Comparison of ENCODE assay signal across 9 cellular contexts in the genomic region with DNA sequence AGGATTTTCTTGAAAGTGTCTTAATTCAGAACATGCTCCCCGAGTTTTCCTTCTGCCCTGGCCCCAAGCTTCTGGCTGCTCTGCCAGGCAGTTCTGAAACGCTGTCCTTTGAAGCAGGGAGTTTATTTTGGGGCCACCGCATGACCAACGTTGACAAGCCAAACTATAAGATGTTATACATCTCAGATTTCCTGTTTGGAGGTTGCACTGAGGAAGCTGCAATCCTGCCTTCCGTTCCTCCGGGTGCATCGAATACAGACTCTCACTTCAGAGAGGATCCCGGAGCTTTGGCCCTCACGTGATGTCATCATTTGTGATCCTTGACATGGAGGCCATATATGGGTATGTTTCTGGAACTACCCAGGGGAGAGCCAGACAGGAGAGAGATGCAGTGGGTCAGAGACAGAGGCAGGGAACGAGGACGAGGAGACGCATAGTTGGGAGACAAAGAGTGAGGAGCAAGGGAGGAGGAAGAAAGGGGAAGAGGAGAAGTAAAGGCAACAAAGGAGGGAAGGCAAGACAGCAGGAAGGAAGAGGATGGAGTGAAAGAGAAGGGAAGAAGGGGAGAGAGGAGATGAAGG. TPM values are rescaled to one million over a fixed set of nuclear protein-coding genes. Genes with fewer than 3 reads are reported as not detected.
A peak's percentile ranks its signal among the peaks of the same experiment; 100 is the strongest.
DNase-seq lines count a peak whose midpoint lies in the region; ATAC-seq, FAIRE-seq and TF ChIP-seq lines count a peak whose summit lies in the region.
"Had no signal": no experiment of that assay in that cellular context is flagged by ENCODE, and none has a peak within 500 bp of the region (broad histone marks: within the 10 kb centered on the region; RNA-seq: fewer than 3 reads in every experiment).

A gene with protein sequence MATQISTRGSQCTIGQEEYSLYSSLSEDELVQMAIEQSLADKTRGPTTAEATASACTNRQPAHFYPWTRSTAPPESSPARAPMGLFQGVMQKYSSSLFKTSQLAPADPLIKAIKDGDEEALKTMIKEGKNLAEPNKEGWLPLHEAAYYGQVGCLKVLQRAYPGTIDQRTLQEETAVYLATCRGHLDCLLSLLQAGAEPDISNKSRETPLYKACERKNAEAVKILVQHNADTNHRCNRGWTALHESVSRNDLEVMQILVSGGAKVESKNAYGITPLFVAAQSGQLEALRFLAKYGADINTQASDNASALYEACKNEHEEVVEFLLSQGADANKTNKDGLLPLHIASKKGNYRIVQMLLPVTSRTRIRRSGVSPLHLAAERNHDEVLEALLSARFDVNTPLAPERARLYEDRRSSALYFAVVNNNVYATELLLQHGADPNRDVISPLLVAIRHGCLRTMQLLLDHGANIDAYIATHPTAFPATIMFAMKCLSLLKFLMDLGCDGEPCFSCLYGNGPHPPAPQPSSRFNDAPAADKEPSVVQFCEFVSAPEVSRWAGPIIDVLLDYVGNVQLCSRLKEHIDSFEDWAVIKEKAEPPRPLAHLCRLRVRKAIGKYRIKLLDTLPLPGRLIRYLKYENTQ (minus strand): TSS at position 94 of the 581 bp plus-strand sequence. CDS start 12,031 bp downstream, outside the sequence.

- no peak; a peak in 1 of 4 replicates for TF ChIP-seq EP300 in GM12878 (IDR thresholded peaks at IDR 0.05; ENCODE audit: borderline replicate concordance in 1 of 2, control insufficient read depth in 1 of 2, low read depth in 2 of 2, low read length in 2 of 2)

- peak within 1 kb of the TSS; percentile 16 for H2AFZ ChIP-seq in GM12878 (ENCODE audit: control insufficient read depth, low read depth, low read length)

- no peaks in the 10 kb centered on the region for H3K27me3 ChIP-seq in GM12878 (replicated peaks in 1 of 2; ENCODE audit: control insufficient read depth in 2 of 2, insufficient read depth in 2 of 2, low read length in 1 of 2)
- H3K27me3 ChIP-seq in prostate gland (replicated peaks; ENCODE audit: insufficient read depth) = no peaks in the 10 kb centered on the region

- H3K36me3 Mint-ChIP-seq in activated T-cell treated with anti-CD3 and anti-CD28 coated beads, Interleukin-2, amount 50 U/mL, for 24 hours (ENCODE audit: low read depth) = peaks cover 42% of the 10 kb centered on the region

- ATAC-seq in HG03135 (IDR thresholded peaks at IDR 0.05; ENCODE audit: unreplicated experiment) (peak; percentile 3), GM12878 (peak; percentile 45)

- H3K9ac ChIP-seq in GM12878 (ENCODE audit: control insufficient read depth, insufficient read depth, low read length) = peak within 1 kb of the TSS; percentile 79

- H3K79me2 ChIP-seq in GM12878 (ENCODE audit: control insufficient read depth, insufficient read depth, low read length) = no peaks in the 10 kb centered on the region

- in situ Hi-C loops in GM12878 (cut with MboI) = loop anchor here (10.0 kb wide), 1 partner anchor 1538 kb away; a partner anchor contains a TSS

- BruUV-seq in GM12878 (replicated peaks; lab: Mats Ljungman, UMichigan) = no TSS peak

- H3K4me3 ChIP-seq in GM12878 (peak within 1 kb of the TSS; percentile 67), prostate gland (peak within 1 kb of the TSS in 1 of 2 donors; percentile 8)

- peaks cover 19% of the 10 kb centered on the region for H3K9me3 Mint-ChIP-seq in activated T-cell treated with anti-CD3 and anti-CD28 coated beads, Interleukin-2, amount 50 U/mL, for 24 hours

- no peak for TF ChIP-seq RAD21 in GM12878 (IDR thresholded peaks at IDR 0.05; ENCODE audit: insufficient read depth, low read depth, low read length)

- H3K9me3 ChIP-seq in GM12878 (replicated peaks; ENCODE audit: control insufficient read depth, insufficient read depth, low read length) (no peaks in the 10 kb centered on the region; the same call in 2 of the 3 replicates), prostate gland (no peaks in the 10 kb centered on the region)

- no peaks in the 10 kb centered on the region for H3K27me3 Mint-ChIP-seq in activated T-cell treated with anti-CD3 and anti-CD28 coated beads, Interleukin-2, amount 50 U/mL, for 24 hours

- intact Hi-C loops in GM12878 (cut with micrococcal nuclease; ENCODE audit: unreplicated experiment) (loop anchor here (1.0 to 5.0 kb wide), 3 partner anchors 17 to 106 kb away; a partner anchor contains a TSS), prostate gland (cut with DNase I) (no loop called here)

- H3K4me1 ChIP-seq in GM12878 (ENCODE audit: control insufficient read depth, insufficient read depth, low read length) (peaks cover 82% of the 10 kb centered on the region), prostate gland (replicated peaks) (no peaks in the 10 kb centered on the region)

- SMC1A ChIA-PET in GM12878 (lab: Charles Lee; ENCODE audit: uncharacterized antibody, unreplicated experiment) = interaction anchor here (1.1 to 20.2 kb wide), 6 partner anchors 9 to 37 kb away, joined by 3 to 409 read pairs (median 92); a partner anchor contains a TSS

- FAIRE-seq in GM12878 (lab: Jason Lieb, UNC) = no peak
- FAIRE-seq: keratinocyte had no signal

- H3K4me1 Mint-ChIP-seq in activated T-cell treated with anti-CD3 and anti-CD28 coated beads, Interleukin-2, amount 50 U/mL, for 24 hours (ENCODE audit: low read depth) = peaks cover 96% of the 10 kb centered on the region

- DNase-seq in activated T-cell treated with anti-CD3 and anti-CD28 coated beads, Interleukin-2, amount 50 U/mL, for 24 hours = no peak
- no peak for DNase-seq in activated T-cell treated with anti-CD3 and anti-CD28 coated beads, Interleukin-2, amount 50 U/mL, for 1 hour
- DNase-seq in GM12878 (ENCODE audit: low read depth, low spot score) = no peak
- DNase-seq in prostate gland (ENCODE audit: low spot score) = no peak
- DNase-seq in NCI-H187 (lab: John Stamatoyannopoulos, UW) = no peak
- DNase-seq in glomerular visceral epithelial cell (ENCODE audit: extremely low spot score) = no peak
- DNase-seq in ecto neural progenitor cell (ENCODE audit: low spot score) = no peak

- peak within 1 kb of the TSS; percentile 98 for H3K27ac Mint-ChIP-seq in activated T-cell treated with anti-CD3 and anti-CD28 coated beads, Interleukin-2, amount 50 U/mL, for 24 hours

- POLR2A ChIA-PET in GM12878 (lab: Charles Lee) = interaction anchor here (1.1 to 4.4 kb wide), 9 partner anchors 8 to 23 kb away, joined by 3 to 18 read pairs (median 9); a partner anchor contains a TSS

- TF ChIP-seq CTCF in GM12878 (IDR thresholded peaks at IDR 0.05 in 2 of 3, conservative IDR thresholded peaks at IDR 0.05 in 1 of 3; ENCODE audit: control insufficient read depth in 2 of 3, extremely low read depth in 1 of 3, insufficient read depth in 1 of 3, low read depth in 3 of 3, low read length in 3 of 3) = no peak
- no peak for TF ChIP-seq CTCF in prostate gland (IDR thresholded peaks at IDR 0.05)

- no peaks in the 10 kb centered on the region for H4K20me1 ChIP-seq in GM12878 (ENCODE audit: control insufficient read depth, insufficient read depth)

- WGBS in GM12878 (ENCODE audit: insufficient coverage, insufficient replicate concordance, low lambda C conversion rate, missing lambda C conversion rate) = 2% methylated on average over 12 of the region's 12 CpGs
- WGBS in prostate gland = 29% methylated on average over 12 of the region's 12 CpGs

- TF ChIP-seq POLR2A in GM12878 (IDR thresholded peaks at IDR 0.05; ENCODE audit: low read depth, low read length) (no peak), prostate gland (IDR thresholded peaks at IDR 0.05) (no peak)

- RAD21 ChIA-PET in GM12878 (lab: Charles Lee; ENCODE audit: unreplicated experiment) = interaction anchor here (1.1 to 16.9 kb wide), 5 partner anchors 8 to 36 kb away, joined by 4 to 324 read pairs (median 36); a partner anchor contains a TSS

- peak within 1 kb of the TSS; percentile 96 for H3K27ac ChIP-seq in GM12878 (ENCODE audit: control insufficient read depth, insufficient read depth)
- H3K27ac ChIP-seq in prostate gland = peak within 1 kb of the TSS; percentile 54 to 62

- CTCF ChIA-PET in GM12878 (lab: Yijun Ruan, JAX) = interaction anchor here (1.0 to 20.8 kb wide), 7 partner anchors 9 to 37 kb away, joined by 3 to 399 read pairs (median 5); a partner anchor contains a TSS

- H3K4me2 ChIP-seq in GM12878 (ENCODE audit: control insufficient read depth, insufficient read depth) = peak within 1 kb of the TSS; percentile 75

- H3K36me3 ChIP-seq in GM12878 (ENCODE audit: control insufficient read depth in 2 of 2, insufficient read depth in 2 of 2, low read length in 1 of 2) (no peaks in the 10 kb centered on the region; a peak in 1 of 4 replicates), prostate gland (no peaks in the 10 kb centered on the region)

- H3K4me3 Mint-ChIP-seq in activated T-cell treated with anti-CD3 and anti-CD28 coated beads, Interleukin-2, amount 50 U/mL, for 24 hours = peak within 1 kb of the TSS; percentile 57

RNA-seq across cellular contexts. Expression of the gene that starts here (rescaled TPM):
- total RNA-seq in GM12878 (2013; cell fraction: nucleolus; rRNA removed) = 74.5 and 81.9 TPM in 2 replicates
- total RNA-seq in GM12878 (2014; rRNA removed) = 46.4 and 53.5 TPM in 2 replicates
- 21.5 and 26.9 TPM in 2 replicates for total RNA-seq in GM12878 (2014; rRNA removed; fragmentation: Illumina TruSeq; extraction: Trizol)
- total RNA-seq in GM12878 (2021) = 40.0 and 40.4 TPM in 2 replicates
- 18.9 TPM for polyA plus RNA-seq in GM12878 (2011; ENCODE audit: low read depth)
- polyA plus RNA-seq in GM12878 (2011; rRNA removed) = 8.5 and 16.9 TPM in 2 replicates
- 22.6 and 38.7 TPM in 2 replicates for polyA plus RNA-seq in GM12878 (2011; cell fraction: cytosol; rRNA removed)
- 45.6 and 71.8 TPM in 2 replicates for polyA plus RNA-seq in GM12878 (2011; cell fraction: nucleus; rRNA removed)
- 18.6 and 50.6 TPM in 2 replicates for polyA plus RNA-seq in GM12878 (2012)
- polyA plus RNA-seq in GM12878 (2014; fragmentation: Illumina TruSeq; extraction: Trizol) = 12.3 and 21.9 TPM in 2 replicates
- 1 to 10 TPM; 3.0 to 7.4 TPM for polyA plus RNA-seq in GM12878 (2014; fragmentation: Nextera tagmentation; extraction: Ambion mirVana)
- 50.0 and 54.5 TPM in 2 replicates for polyA plus RNA-seq in GM12878 (2014; rRNA removed)
- 10 to 100 TPM; 51.7 to 54.8 TPM for polyA plus RNA-seq in GM12878 (2016; fragmentation: Nextera tagmentation; extraction: Ambion mirVana)
- polyA minus RNA-seq in GM12878 (2011; rRNA and poly(A)+ RNA removed) = 20.3 and 37.3 TPM in 2 replicates
- 8.8 and 11.7 TPM in 2 replicates for polyA minus RNA-seq in GM12878 (2011; cell fraction: cytosol; rRNA and poly(A)+ RNA removed)
- 26.7 and 36.0 TPM in 2 replicates for polyA minus RNA-seq in GM12878 (2011; cell fraction: nucleus; rRNA and poly(A)+ RNA removed)
- total RNA-seq in prostate gland = 10 to 100 TPM; 10.3 to 17.4 TPM
